Comparison of ENCODE assay signal across 16 cellular contexts in the genomic region with DNA sequence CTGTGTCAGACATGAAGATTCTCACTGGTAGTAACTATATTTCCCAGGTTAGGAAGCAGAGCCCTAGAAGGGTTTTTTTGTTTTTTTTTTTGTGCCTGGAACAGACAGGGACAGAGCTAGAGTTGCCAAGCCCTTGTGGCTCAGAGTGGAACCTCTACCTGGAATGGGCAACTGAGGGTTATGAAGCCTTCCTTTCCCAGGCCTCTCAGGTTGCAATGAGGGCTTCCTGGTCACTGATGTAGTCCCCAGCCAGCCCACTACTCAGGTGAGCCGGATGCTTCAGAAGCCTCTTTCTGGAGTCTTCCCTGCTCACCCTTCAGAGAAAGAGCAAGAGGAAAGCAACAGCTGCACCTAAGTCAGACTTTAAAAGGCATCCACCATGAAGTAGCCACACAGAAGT.
"Had no signal": no experiment of that assay in that cellular context is flagged by ENCODE, and none has a peak within 500 bp of the region (broad histone marks: within the 10 kb centered on the region; RNA-seq: fewer than 3 reads in every experiment).

No MANE protein-coding gene starts in this region.

- H3K4me3 ChIP-seq: lung, stomach, thoracic aorta, transverse colon had no signal

- H3K9me3 Mint-ChIP-seq: effector memory CD8-positive, alpha-beta T cell; naive B cell; nephron had no signal

- H3K4me3 Mint-ChIP-seq: effector memory CD8-positive, alpha-beta T cell; naive B cell; nephron had no signal

- H3K9me3 ChIP-seq: neutrophil, stomach, thoracic aorta, transverse colon had no signal

- ATAC-seq: effector memory CD8-positive, alpha-beta T cell; foreskin keratinocyte; left colon; left ventricle myocardium superior; sciatic nerve had no signal

- H3K4me1 Mint-ChIP-seq: naive B cell had no signal

- H3K36me3 ChIP-seq: neutrophil, stomach, thoracic aorta, transverse colon had no signal

- H3K36me3 Mint-ChIP-seq: naive B cell had no signal

- DNase-seq: effector memory CD8-positive, alpha-beta T cell; foreskin keratinocyte; head of caudate nucleus; left colon; left ventricle myocardium superior; mesenchymal stem cell; naive B cell; stimulated activated naive CD4-positive, alpha-beta T cell; stomach; substantia nigra; transverse colon had no signal

- H3K27me3 Mint-ChIP-seq: effector memory CD8-positive, alpha-beta T cell had no signal

- H3K27ac ChIP-seq: foreskin keratinocyte, neutrophil, stomach, thoracic aorta, transverse colon had no signal

- H3K27ac Mint-ChIP-seq: effector memory CD8-positive, alpha-beta T cell; naive B cell; nephron had no signal

- H3K27me3 ChIP-seq: foreskin keratinocyte, neutrophil, stomach, transverse colon had no signal
